In genomic region chr1:160607051-160608032, GRCh38 we compare ENCODE assay signal across 1 cellular context.
A peak's percentile ranks its signal among the peaks of the same experiment; 100 is the strongest.
TF ChIP-seq lines count a peak whose summit lies in the region.

No MANE protein-coding gene starts in this region.

TF ChIP-seq in K562, 482 proteins besides CTCF, POLR2A, EP300 and RAD21 (continued from another document and continues in another):
- TF ChIP-seq ZNF592 (IDR thresholded peaks at IDR 0.05): peak; percentile 84
- TF ChIP-seq ZNF780A (CRISPR knock-in tag; IDR thresholded peaks at IDR 0.05): no peak
- TF ChIP-seq POLR2AphosphoS2 (IDR thresholded peaks at IDR 0.05; ENCODE audit: low read length): no peak
- TF ChIP-seq TRIM25 (IDR thresholded peaks at IDR 0.05; ENCODE audit: borderline replicate concordance): no peak
- TF ChIP-seq USF1 (CRISPR knock-in tag; IDR thresholded peaks at IDR 0.05): no peak
- TF ChIP-seq CBX5 (IDR thresholded peaks at IDR 0.05; ENCODE audit: borderline replicate concordance, low read depth): peak; percentile 35; the same call in 1 of the 2 replicates
- no peak for TF ChIP-seq ZNF143 (CRISPR knock-in tag; IDR thresholded peaks at IDR 0.05)
- TF ChIP-seq TAF7 (tag; IDR thresholded peaks at IDR 0.05): no peak
- no peak for TF ChIP-seq GTF2B (IDR thresholded peaks at IDR 0.05; ENCODE audit: extremely low read depth, insufficient read length)
- TF ChIP-seq ZNF76 (CRISPR knock-in tag; IDR thresholded peaks at IDR 0.05; ENCODE audit: borderline replicate concordance): no peak
- TF ChIP-seq NONO (IDR thresholded peaks at IDR 0.05; ENCODE audit: low read depth in 2 of 2, low read length in 1 of 2): no peak
- peak; percentile 60; the same call in 1 of the 2 replicates for TF ChIP-seq JUND (IDR thresholded peaks at IDR 0.05; ENCODE audit: borderline replicate concordance, low read depth, low read length)
- peak; percentile 73; the same call in 1 of the 3 replicates for TF ChIP-seq JUND (tag; IDR thresholded peaks at IDR 0.05; ENCODE audit: borderline replicate concordance, low read depth, low read length)
- TF ChIP-seq FOXP1 (CRISPR knock-in tag; IDR thresholded peaks at IDR 0.05): no peak
- TF ChIP-seq CEBPG (CRISPR knock-in tag; IDR thresholded peaks at IDR 0.05): no peak
- no peak for TF ChIP-seq CEBPG (tag; conservative IDR thresholded peaks at IDR 0.05 in 1 of 2, IDR thresholded peaks at IDR 0.05 in 1 of 2)
- TF ChIP-seq CHD2 (IDR thresholded peaks at IDR 0.05; ENCODE audit: low read depth, low read length): no peak
- no peak for TF ChIP-seq ZNF347 (CRISPR knock-in tag; IDR thresholded peaks at IDR 0.05; ENCODE audit: low read depth)
- peak; percentile 43 for TF ChIP-seq BRD4 (IDR thresholded peaks at IDR 0.05)
- no peak; a peak in 1 of 4 replicates for TF ChIP-seq MAZ (CRISPR knock-in tag; conservative IDR thresholded peaks at IDR 0.05 in 1 of 2, IDR thresholded peaks at IDR 0.05 in 1 of 2)
- TF ChIP-seq ZNF77 (CRISPR knock-in tag; IDR thresholded peaks at IDR 0.05): no peak
- peak; percentile 24; the same call in 1 of the 2 replicates for TF ChIP-seq L3MBTL2 (IDR thresholded peaks at IDR 0.05)
- peak; percentile 83 for TF ChIP-seq SPI1 (IDR thresholded peaks at IDR 0.05; ENCODE audit: borderline replicate concordance, low read depth, low read length)
- TF ChIP-seq CHAMP1 (IDR thresholded peaks at IDR 0.05): peak; percentile 49; the same call in 1 of the 2 replicates
- TF ChIP-seq ZSCAN32 (CRISPR knock-in tag; IDR thresholded peaks at IDR 0.05): no peak
- TF ChIP-seq ARID2 (IDR thresholded peaks at IDR 0.05): peak; percentile 97
- no peak for TF ChIP-seq PHTF2 (CRISPR knock-in tag; IDR thresholded peaks at IDR 0.05)
- TF ChIP-seq SMARCA4 (IDR thresholded peaks at IDR 0.05): no peak
- TF ChIP-seq TCF3 (CRISPR knock-in tag; IDR thresholded peaks at IDR 0.05): peak; percentile 25; the same call in 1 of the 2 replicates
- TF ChIP-seq TRIM28 (IDR thresholded peaks at IDR 0.05): 0 out of 2 replicates have a peak, but pooled peaks have one; percentile 23
- no peak for TF ChIP-seq NFIX (CRISPR knock-in tag; IDR thresholded peaks at IDR 0.05; ENCODE audit: low read depth)
- no peak for TF ChIP-seq TAF1 (IDR thresholded peaks at IDR 0.05; ENCODE audit: control insufficient read depth, extremely low read depth, insufficient read depth, low read length, severe bottlenecking)
- peak; percentile 47; the same call in 1 of the 2 replicates for TF ChIP-seq ZNF395 (CRISPR knock-in tag; IDR thresholded peaks at IDR 0.05)
- peak; percentile 28; the same call in 1 of the 2 replicates for TF ChIP-seq GATA2 (CRISPR knock-in tag; IDR thresholded peaks at IDR 0.05)
- no peak for TF ChIP-seq PCBP2 (IDR thresholded peaks at IDR 0.05; ENCODE audit: low read depth, low read length, poor library complexity, severe bottlenecking)
- peak; percentile 86 for TF ChIP-seq ZNF766 (CRISPR knock-in tag; conservative IDR thresholded peaks at IDR 0.05)
- no peak for TF ChIP-seq ATF1 (CRISPR knock-in tag; IDR thresholded peaks at IDR 0.05)
- TF ChIP-seq ATF1 (tag; IDR thresholded peaks at IDR 0.05): peak; percentile 41
- no peak for TF ChIP-seq FOXM1 (IDR thresholded peaks at IDR 0.05; ENCODE audit: low read depth)
- TF ChIP-seq FOXM1 (CRISPR knock-in tag; IDR thresholded peaks at IDR 0.05; ENCODE audit: low read depth): no peak
- TF ChIP-seq ZEB2 (IDR thresholded peaks at IDR 0.05): 0 out of 2 replicates have a peak, but pooled peaks have one; percentile 43
- TF ChIP-seq CREM (IDR thresholded peaks at IDR 0.05; ENCODE audit: low read depth): 0 out of 2 replicates have a peak, but pooled peaks have one; percentile 29
- 0 out of 2 replicates have a peak, but pooled peaks have one; percentile 10 for TF ChIP-seq KLF16 (IDR thresholded peaks at IDR 0.05)
- TF ChIP-seq MTA1 (IDR thresholded peaks at IDR 0.05; ENCODE audit: borderline replicate concordance): no peak
- TF ChIP-seq SP1 (CRISPR knock-in tag; IDR thresholded peaks at IDR 0.05): peak; percentile 55
- TF ChIP-seq ZKSCAN1 (IDR thresholded peaks at IDR 0.05; ENCODE audit: low read depth, low read length): peak; percentile 62
- peak; percentile 70 for TF ChIP-seq CTBP1 (IDR thresholded peaks at IDR 0.05; ENCODE audit: borderline replicate concordance)
- 0 out of 2 replicates have a peak, but pooled peaks have one; percentile 20 for TF ChIP-seq DPF2 (IDR thresholded peaks at IDR 0.05)
- 0 out of 2 replicates have a peak, but pooled peaks have one; percentile 29 for TF ChIP-seq ETV1 (tag; conservative IDR thresholded peaks at IDR 0.05; ENCODE audit: low read depth)
- TF ChIP-seq ZNF263 (CRISPR knock-in tag; IDR thresholded peaks at IDR 0.05; ENCODE audit: borderline replicate concordance): peak; percentile 42; the same call in 1 of the 2 replicates
- 0 out of 2 replicates have a peak, but pooled peaks have one; percentile 27 for TF ChIP-seq HDAC2 (IDR thresholded peaks at IDR 0.05)
- TF ChIP-seq PRPF4 (IDR thresholded peaks at IDR 0.05; ENCODE audit: insufficient read depth, low read depth, low read length, poor library complexity, severe bottlenecking): no peak
- TF ChIP-seq TEAD1 (CRISPR knock-in tag; IDR thresholded peaks at IDR 0.05): no peak
- no peak for TF ChIP-seq PURB (CRISPR knock-in tag; IDR thresholded peaks at IDR 0.05; ENCODE audit: low read depth)
- no peak for TF ChIP-seq TRIM24 (IDR thresholded peaks at IDR 0.05)
- TF ChIP-seq FOXK2 (conservative IDR thresholded peaks at IDR 0.05 in 1 of 2, IDR thresholded peaks at IDR 0.05 in 1 of 2; ENCODE audit: low read depth in 2 of 2): no peak
- TF ChIP-seq NUFIP1 (IDR thresholded peaks at IDR 0.05; ENCODE audit: partially characterized antibody): peak; percentile 16
- TF ChIP-seq RCOR1 (IDR thresholded peaks at IDR 0.05; ENCODE audit: borderline replicate concordance in 1 of 2, low read depth in 2 of 2, low read length in 2 of 2): peak; percentile 53 to 94; a peak in 3 of 4 replicates
- TF ChIP-seq NFATC3 (IDR thresholded peaks at IDR 0.05): no peak
- no peak for TF ChIP-seq STAT6 (CRISPR knock-in tag; IDR thresholded peaks at IDR 0.05)
- no peak for TF ChIP-seq MTF1 (CRISPR knock-in tag; IDR thresholded peaks at IDR 0.05; ENCODE audit: borderline replicate concordance)
- peak; percentile 54; the same call in 1 of the 2 replicates for TF ChIP-seq RB1 (IDR thresholded peaks at IDR 0.05; ENCODE audit: low read depth)
- no peak for TF ChIP-seq IRF9 (tag; IDR thresholded peaks at IDR 0.05)
